Comparison of ENCODE assay signal across 25 cellular contexts in the genomic region with DNA sequence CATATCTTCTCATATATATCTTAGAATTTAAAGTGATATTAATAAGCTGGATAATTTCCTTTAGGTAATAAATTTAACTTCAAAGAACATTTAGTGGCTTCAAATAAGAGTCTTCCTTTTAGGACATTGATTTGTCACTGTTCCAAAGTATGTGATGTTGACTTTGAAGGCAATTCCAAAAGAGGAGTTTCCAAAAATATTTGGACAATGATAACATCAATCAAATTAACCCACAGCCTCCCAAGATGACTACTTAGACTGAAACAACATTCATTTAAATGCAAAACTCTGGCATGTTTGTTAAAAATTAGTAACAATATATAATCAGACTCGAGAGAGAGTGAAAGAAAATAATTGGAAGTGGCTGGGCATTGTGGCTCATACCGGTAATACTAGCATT.
"Had no signal": no experiment of that assay in that cellular context is flagged by ENCODE, and none has a peak within 500 bp of the region (broad histone marks: within the 10 kb centered on the region; RNA-seq: fewer than 3 reads in every experiment).

No MANE protein-coding gene starts in this region.

- H3K27me3 ChIP-seq: breast epithelium, esophagus squamous epithelium, gastroesophageal sphincter, sigmoid colon, testis, vagina had no signal

- H3K9me3 Mint-ChIP-seq: activated B cell treated with CpG ODN at 0.5 μM for 24 hours; activated naive CD8-positive, alpha-beta T cell treated with anti-CD3 and anti-CD28 coated beads for 36 hours; activated T-cell treated with anti-CD3 and anti-CD28 coated beads, Interleukin-2, amount 50 U/mL, for 4 hours; activated T-helper 2 cell treated with anti-CD3 and anti-CD28 coated beads, Interferon-gamma antibody, Interleukin-2, Interleukin-4, amounts not matched to agents 10 μg/mL and 5 μg/mL and 100 μg/mL, durations not matched to agents 14 hours and 24 hours and 36 hours; nephron progenitor cell; type B pancreatic cell had no signal

- H3K9me3 ChIP-seq: breast epithelium, esophagus squamous epithelium, gastroesophageal sphincter, sigmoid colon, testis, vagina had no signal

- H3K27ac ChIP-seq: breast epithelium, esophagus squamous epithelium, gastroesophageal sphincter, sigmoid colon, testis, vagina had no signal

- DNase-seq: activated B cell treated with CpG ODN at 0.5 μM for 24 hours; activated CD4-positive, alpha-beta T cell treated with anti-CD3 and anti-CD28 coated beads for 4 hours; activated CD4-positive, alpha-beta T cell treated with anti-CD3 and anti-CD28 coated beads, Interleukin-2, amount 50 U/mL, for 48 hours; activated CD8-positive, alpha-beta memory T cell treated with anti-CD3 and anti-CD28 coated beads, Interleukin-2, amount 50 U/mL, for 48 hours; activated naive CD4-positive, alpha-beta T cell treated with Interleukin-2 at 50 U/mL for 16 hours; activated naive CD8-positive, alpha-beta T cell treated with anti-CD3 and anti-CD28 coated beads for 36 hours; activated T-cell treated with anti-CD3 and anti-CD28 coated beads, Interleukin-2, amount 50 U/mL, for 4 hours; effector memory CD4-positive, alpha-beta T cell; esophagus squamous epithelium; head of caudate nucleus; hypothalamus; left ventricle myocardium superior; nephron progenitor cell; occipital lobe; sigmoid colon; stimulated activated CD4-positive, alpha-beta T cell treated with anti-CD3 and anti-CD28 coated beads, Interleukin-2, amount 100 ng/mL, for 48 hours; stimulated activated naive CD4-positive, alpha-beta T cell; T1000; testis had no signal

- H3K4me3 Mint-ChIP-seq: activated B cell treated with CpG ODN at 0.5 μM for 24 hours; activated naive CD8-positive, alpha-beta T cell treated with anti-CD3 and anti-CD28 coated beads for 36 hours; activated T-cell treated with anti-CD3 and anti-CD28 coated beads, Interleukin-2, amount 50 U/mL, for 4 hours; central memory CD8-positive, alpha-beta T cell; nephron progenitor cell; type B pancreatic cell had no signal

- ATAC-seq: activated T-cell treated with anti-CD3 and anti-CD28 coated beads, Interleukin-2, amount 50 U/mL, for 4 hours; gastroesophageal sphincter; left ventricle myocardium superior had no signal

- H3K36me3 ChIP-seq: breast epithelium, esophagus squamous epithelium, gastroesophageal sphincter, sigmoid colon, vagina had no signal

- H3K27me3 Mint-ChIP-seq: activated B cell treated with CpG ODN at 0.5 μM for 24 hours; activated naive CD8-positive, alpha-beta T cell treated with anti-CD3 and anti-CD28 coated beads for 36 hours; central memory CD8-positive, alpha-beta T cell; type B pancreatic cell had no signal

- H3K36me3 Mint-ChIP-seq: activated naive CD8-positive, alpha-beta T cell treated with anti-CD3 and anti-CD28 coated beads for 36 hours; type B pancreatic cell had no signal

- H3K4me1 Mint-ChIP-seq: central memory CD8-positive, alpha-beta T cell had no signal

- H3K4me1 ChIP-seq: breast epithelium, testis, vagina had no signal

- H3K4me3 ChIP-seq: breast epithelium, esophagus squamous epithelium, gastroesophageal sphincter, sigmoid colon, testis, vagina had no signal

- H3K27ac Mint-ChIP-seq: activated B cell treated with CpG ODN at 0.5 μM for 24 hours; activated naive CD8-positive, alpha-beta T cell treated with anti-CD3 and anti-CD28 coated beads for 36 hours; activated T-helper 2 cell treated with anti-CD3 and anti-CD28 coated beads, Interferon-gamma antibody, Interleukin-2, Interleukin-4, amounts not matched to agents 10 μg/mL and 5 μg/mL and 100 μg/mL, durations not matched to agents 14 hours and 24 hours and 36 hours; nephron progenitor cell; type B pancreatic cell had no signal
